ENCODE assay signal across 22 cellular contexts in genomic region chr19:3019211-3019854, GRCh38. TPM values are rescaled to one million over a fixed set of nuclear protein-coding genes. Genes with fewer than 3 reads are reported as not detected.
A peak's percentile ranks its signal among the peaks of the same experiment; 100 is the strongest.
DNase-seq lines count a peak whose midpoint lies in the region; ATAC-seq and TF ChIP-seq lines count a peak whose summit lies in the region.
"Had no signal": no experiment of that assay in that cellular context is flagged by ENCODE, and none has a peak within 500 bp of the region (broad histone marks: within the 10 kb centered on the region; RNA-seq: fewer than 3 reads in every experiment).

No MANE protein-coding gene starts in this region.

- TF ChIP-seq EP300 in tibial nerve (IDR thresholded peaks at IDR 0.05), result no peak

- intact Hi-C loops in lower lobe of right lung (cut with DNase I), result no loop called here

- H3K4me3 ChIP-seq in H7 (ENCODE audit: insufficient read depth, low read depth, low read length), result no peak overlapping the region
- no peak overlapping the region for H3K4me3 ChIP-seq in lower lobe of right lung
- no peak overlapping the region for H3K4me3 ChIP-seq in tibial nerve
- H3K4me3 ChIP-seq: GM12878, GM23248, K562 had no signal

- H3K4me1 ChIP-seq in lower lobe of right lung, result no peaks in the 10 kb centered on the region
- peaks cover 0 to 21% (median 0%) of the 10 kb centered on the region in 4 donors for H3K4me1 ChIP-seq in tibial nerve
- H3K4me1 ChIP-seq: BE2C had no signal

- WGBS in tibial nerve, 2 donors, result 82 to 89% methylated on average over 24 to 28 of the region's 28 CpGs

- peak; percentile 22 to 45 for ATAC-seq in lower lobe of right lung
- ATAC-seq in GM21360 (IDR thresholded peaks at IDR 0.05; ENCODE audit: unreplicated experiment), result no peak
- ATAC-seq: GM12878, K562 had no signal

- DNase-seq in H7 (peak; percentile 50), RPMI8226 (peak; percentile 19), lower lobe of right lung (no peak), tibial nerve (ENCODE audit: low spot score in 2 of 2) (no peak), DMS153 treated with DMSO at 0.1 percent for 48 hours (lab: John Stamatoyannopoulos, UW; ENCODE audit: unreplicated experiment) (no peak), T-helper 2 cell (no peak), DMS79 (lab: John Stamatoyannopoulos, UW) (no peak)
- DNase-seq: ACHN; BE2C; C1 segment of cervical spinal cord; CD4-positive, CD25-positive, alpha-beta regulatory T cell; CD8-positive, alpha-beta memory T cell; COR-L47; DMS79 treated with DMSO at 0.1 percent for 48 hours; GF-D8; GM23248; HCEC 1CT; HFFc6; IMR-90 had no signal

- H3K27ac ChIP-seq in lower lobe of right lung (no peak overlapping the region), tibial nerve (peak overlapping the region; percentile 50 to 84 (median 76))
- H3K27ac ChIP-seq: GM23248 had no signal

- no peak for TF ChIP-seq CTCF in lower lobe of right lung (IDR thresholded peaks at IDR 0.05)
- TF ChIP-seq CTCF in tibial nerve (IDR thresholded peaks at IDR 0.05), result no peak

- H3K9me3 ChIP-seq in lower lobe of right lung (no peaks in the 10 kb centered on the region), tibial nerve (no peaks in the 10 kb centered on the region)
- H3K9me3 ChIP-seq: BE2C had no signal

- H3K27me3 ChIP-seq in H7 (ENCODE audit: control insufficient read depth, insufficient read depth, low read length) (no peaks in the 10 kb centered on the region), lower lobe of right lung (ENCODE audit: low read depth) (no peaks in the 10 kb centered on the region), tibial nerve (no peaks in the 10 kb centered on the region)
- H3K27me3 ChIP-seq: BE2C had no signal

- TF ChIP-seq POLR2A in tibial nerve (IDR thresholded peaks at IDR 0.05), result no peak

- H3K36me3 ChIP-seq in H7 (replicated peaks; ENCODE audit: control insufficient read depth, insufficient read depth, low read length) (no peaks in the 10 kb centered on the region), lower lobe of right lung (peaks cover 23% of the 10 kb centered on the region), tibial nerve (peaks cover 0 to 27% (median 0%) of the 10 kb centered on the region in 3 donors)
- H3K36me3 ChIP-seq: BE2C had no signal

RNA-seq across cellular contexts. Expression of gene TLE2, which starts 9.7 kb away (rescaled TPM):
- 9.6 and 18.7 TPM in 2 replicates for total RNA-seq in H7 (2014; rRNA removed; shearing (Covaris generic))
- total RNA-seq in lower lobe of right lung (42.7 TPM), tibial nerve (100 to 1,000 TPM in 3 of 4 donors, 10 to 100 TPM in 1; 87.5 to 184 (median 122) TPM)

RNA-seq across cellular contexts. Expression of gene TLE6, which starts 42.0 kb away (rescaled TPM):
- total RNA-seq in H7 (2014; rRNA removed; shearing (Covaris generic)), result 10.4 and 14.2 TPM in 2 replicates
- 4.2 TPM for total RNA-seq in lower lobe of right lung
- 10 to 100 TPM in 1 of 4 donors, 1 to 10 TPM in 1, under 1 TPM in 2; 0.44 to 13.5 (median 2.7) TPM for total RNA-seq in tibial nerve
- total RNA-seq: CD4-positive, CD25-positive, alpha-beta regulatory T cell had no signal

RNA-seq across cellular contexts. Expression of gene TLE5, which starts 43.0 kb away (rescaled TPM):
- 300 and 386 TPM in 2 replicates for total RNA-seq in H7 (2014; rRNA removed; shearing (Covaris generic))
- total RNA-seq in lower lobe of right lung, result 413 TPM
- 1,000 to 10,000 TPM in 1 of 4 donors, 100 to 1,000 TPM in 3; 449 to 1,111 (median 479) TPM for total RNA-seq in tibial nerve

Comparison
In these comparisons a context has a peak if more than half of its experiments do, and no peak if none do; other contexts are left out.
1. DNase-seq: peak in H7 (single experiment) and RPMI8226 (single experiment); none in lower lobe of right lung (single experiment), tibial nerve (0 of 2), DMS153 treated with DMSO at 0.1 percent for 48 hours (single experiment), T-helper 2 cell (0 of 5) and DMS79 (single experiment).